ENCODE assay signal across 1 cellular context in the genomic region with DNA sequence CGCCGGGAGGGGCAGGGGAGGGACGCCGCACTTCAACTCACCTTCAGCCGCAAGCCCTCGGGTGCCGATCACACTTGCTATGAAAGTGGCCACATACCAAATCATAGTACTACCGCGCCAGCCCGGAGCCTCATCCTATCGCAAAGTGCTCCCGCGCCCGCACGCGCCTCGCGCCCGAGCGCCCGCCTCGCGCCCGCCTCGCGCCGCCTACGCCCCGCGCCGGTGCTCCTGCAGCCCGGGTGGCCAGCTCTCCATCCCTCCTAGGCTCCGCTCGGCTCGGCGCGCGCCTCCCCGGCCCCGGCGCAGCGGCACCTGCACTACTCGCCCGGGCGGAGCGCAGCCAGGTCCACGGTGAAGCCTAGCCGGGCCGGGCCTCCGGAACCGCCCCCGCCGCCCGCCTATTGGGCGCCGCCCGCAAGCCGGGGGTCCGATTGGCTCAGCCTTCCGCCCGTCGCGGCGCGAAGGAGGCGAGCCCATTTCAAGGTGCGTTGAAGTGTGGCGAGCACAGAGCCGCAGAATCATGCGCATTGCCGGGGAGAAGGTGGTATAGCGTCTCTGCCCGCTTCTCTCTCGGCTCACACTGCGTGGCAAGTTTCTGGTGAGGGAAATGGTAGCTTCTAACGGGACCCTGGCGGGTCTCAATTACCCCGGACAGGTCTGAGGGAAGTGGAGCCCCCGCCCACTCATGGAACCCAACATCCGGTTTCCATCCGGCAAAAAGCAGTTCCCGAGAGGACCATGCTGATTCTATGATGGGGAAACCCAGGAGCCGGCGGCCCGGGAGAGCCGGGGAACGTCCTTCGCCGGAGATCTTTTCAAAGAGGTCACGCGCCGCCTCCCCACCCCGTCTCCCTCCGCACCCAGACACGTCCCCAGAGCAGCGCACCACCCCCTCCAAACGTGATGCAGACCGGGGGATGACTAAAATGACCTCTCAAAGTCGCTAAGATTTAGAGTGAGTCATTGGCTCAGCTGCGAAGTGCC.
A peak's percentile ranks its signal among the peaks of the same experiment; 100 is the strongest.
TF ChIP-seq lines count a peak whose summit lies in the region.

A gene with protein sequence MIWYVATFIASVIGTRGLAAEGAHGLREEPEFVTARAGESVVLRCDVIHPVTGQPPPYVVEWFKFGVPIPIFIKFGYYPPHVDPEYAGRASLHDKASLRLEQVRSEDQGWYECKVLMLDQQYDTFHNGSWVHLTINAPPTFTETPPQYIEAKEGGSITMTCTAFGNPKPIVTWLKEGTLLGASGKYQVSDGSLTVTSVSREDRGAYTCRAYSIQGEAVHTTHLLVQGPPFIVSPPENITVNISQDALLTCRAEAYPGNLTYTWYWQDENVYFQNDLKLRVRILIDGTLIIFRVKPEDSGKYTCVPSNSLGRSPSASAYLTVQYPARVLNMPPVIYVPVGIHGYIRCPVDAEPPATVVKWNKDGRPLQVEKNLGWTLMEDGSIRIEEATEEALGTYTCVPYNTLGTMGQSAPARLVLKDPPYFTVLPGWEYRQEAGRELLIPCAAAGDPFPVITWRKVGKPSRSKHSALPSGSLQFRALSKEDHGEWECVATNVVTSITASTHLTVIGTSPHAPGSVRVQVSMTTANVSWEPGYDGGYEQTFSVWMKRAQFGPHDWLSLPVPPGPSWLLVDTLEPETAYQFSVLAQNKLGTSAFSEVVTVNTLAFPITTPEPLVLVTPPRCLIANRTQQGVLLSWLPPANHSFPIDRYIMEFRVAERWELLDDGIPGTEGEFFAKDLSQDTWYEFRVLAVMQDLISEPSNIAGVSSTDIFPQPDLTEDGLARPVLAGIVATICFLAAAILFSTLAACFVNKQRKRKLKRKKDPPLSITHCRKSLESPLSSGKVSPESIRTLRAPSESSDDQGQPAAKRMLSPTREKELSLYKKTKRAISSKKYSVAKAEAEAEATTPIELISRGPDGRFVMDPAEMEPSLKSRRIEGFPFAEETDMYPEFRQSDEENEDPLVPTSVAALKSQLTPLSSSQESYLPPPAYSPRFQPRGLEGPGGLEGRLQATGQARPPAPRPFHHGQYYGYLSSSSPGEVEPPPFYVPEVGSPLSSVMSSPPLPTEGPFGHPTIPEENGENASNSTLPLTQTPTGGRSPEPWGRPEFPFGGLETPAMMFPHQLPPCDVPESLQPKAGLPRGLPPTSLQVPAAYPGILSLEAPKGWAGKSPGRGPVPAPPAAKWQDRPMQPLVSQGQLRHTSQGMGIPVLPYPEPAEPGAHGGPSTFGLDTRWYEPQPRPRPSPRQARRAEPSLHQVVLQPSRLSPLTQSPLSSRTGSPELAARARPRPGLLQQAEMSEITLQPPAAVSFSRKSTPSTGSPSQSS (N-terminal part only) (minus strand): TSS at position 319 of the 984 bp plus-strand sequence. CDS start 214 bp downstream, at position 105.

TF ChIP-seq in GM23338, 12 proteins besides CTCF, POLR2A, EP300 and RAD21 (continued from another document):
- TF ChIP-seq, protein P1, sequence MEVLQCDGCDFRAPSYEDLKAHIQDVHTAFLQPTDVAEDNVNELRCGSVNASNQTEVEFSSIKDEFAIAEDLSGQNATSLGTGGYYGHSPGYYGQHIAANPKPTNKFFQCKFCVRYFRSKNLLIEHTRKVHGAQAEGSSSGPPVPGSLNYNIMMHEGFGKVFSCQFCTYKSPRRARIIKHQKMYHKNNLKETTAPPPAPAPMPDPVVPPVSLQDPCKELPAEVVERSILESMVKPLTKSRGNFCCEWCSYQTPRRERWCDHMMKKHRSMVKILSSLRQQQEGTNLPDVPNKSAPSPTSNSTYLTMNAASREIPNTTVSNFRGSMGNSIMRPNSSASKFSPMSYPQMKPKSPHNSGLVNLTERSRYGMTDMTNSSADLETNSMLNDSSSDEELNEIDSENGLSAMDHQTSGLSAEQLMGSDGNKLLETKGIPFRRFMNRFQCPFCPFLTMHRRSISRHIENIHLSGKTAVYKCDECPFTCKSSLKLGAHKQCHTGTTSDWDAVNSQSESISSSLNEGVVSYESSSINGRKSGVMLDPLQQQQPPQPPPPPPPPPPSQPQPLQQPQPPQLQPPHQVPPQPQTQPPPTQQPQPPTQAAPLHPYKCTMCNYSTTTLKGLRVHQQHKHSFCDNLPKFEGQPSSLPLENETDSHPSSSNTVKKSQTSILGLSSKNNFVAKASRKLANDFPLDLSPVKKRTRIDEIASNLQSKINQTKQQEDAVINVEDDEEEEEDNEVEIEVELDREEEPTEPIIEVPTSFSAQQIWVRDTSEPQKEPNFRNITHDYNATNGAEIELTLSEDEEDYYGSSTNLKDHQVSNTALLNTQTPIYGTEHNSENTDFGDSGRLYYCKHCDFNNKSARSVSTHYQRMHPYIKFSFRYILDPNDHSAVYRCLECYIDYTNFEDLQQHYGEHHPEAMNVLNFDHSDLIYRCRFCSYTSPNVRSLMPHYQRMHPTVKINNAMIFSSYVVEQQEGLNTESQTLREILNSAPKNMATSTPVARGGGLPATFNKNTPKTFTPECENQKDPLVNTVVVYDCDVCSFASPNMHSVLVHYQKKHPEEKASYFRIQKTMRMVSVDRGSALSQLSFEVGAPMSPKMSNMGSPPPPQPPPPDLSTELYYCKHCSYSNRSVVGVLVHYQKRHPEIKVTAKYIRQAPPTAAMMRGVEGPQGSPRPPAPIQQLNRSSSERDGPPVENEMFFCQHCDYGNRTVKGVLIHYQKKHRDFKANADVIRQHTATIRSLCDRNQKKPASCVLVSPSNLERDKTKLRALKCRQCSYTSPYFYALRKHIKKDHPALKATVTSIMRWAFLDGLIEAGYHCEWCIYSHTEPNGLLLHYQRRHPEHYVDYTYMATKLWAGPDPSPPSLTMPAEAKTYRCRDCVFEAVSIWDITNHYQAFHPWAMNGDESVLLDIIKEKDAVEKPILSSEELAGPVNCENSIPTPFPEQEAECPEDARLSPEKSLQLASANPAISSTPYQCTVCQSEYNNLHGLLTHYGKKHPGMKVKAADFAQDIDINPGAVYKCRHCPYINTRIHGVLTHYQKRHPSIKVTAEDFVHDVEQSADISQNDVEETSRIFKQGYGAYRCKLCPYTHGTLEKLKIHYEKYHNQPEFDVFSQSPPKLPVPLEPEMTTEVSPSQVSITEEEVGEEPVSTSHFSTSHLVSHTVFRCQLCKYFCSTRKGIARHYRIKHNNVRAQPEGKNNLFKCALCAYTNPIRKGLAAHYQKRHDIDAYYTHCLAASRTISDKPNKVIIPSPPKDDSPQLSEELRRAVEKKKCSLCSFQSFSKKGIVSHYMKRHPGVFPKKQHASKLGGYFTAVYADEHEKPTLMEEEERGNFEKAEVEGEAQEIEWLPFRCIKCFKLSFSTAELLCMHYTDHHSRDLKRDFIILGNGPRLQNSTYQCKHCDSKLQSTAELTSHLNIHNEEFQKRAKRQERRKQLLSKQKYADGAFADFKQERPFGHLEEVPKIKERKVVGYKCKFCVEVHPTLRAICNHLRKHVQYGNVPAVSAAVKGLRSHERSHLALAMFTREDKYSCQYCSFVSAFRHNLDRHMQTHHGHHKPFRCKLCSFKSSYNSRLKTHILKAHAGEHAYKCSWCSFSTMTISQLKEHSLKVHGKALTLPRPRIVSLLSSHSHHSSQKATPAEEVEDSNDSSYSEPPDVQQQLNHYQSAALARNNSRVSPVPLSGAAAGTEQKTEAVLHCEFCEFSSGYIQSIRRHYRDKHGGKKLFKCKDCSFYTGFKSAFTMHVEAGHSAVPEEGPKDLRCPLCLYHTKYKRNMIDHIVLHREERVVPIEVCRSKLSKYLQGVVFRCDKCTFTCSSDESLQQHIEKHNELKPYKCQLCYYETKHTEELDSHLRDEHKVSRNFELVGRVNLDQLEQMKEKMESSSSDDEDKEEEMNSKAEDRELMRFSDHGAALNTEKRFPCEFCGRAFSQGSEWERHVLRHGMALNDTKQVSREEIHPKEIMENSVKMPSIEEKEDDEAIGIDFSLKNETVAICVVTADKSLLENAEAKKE (CRISPR knock-in tag; IDR thresholded peaks at IDR 0.05), result no peak
- TF ChIP-seq STAT1 (IDR thresholded peaks at IDR 0.05; ENCODE audit: unreplicated experiment), result no peak
- TF ChIP-seq EZH2 (IDR thresholded peaks at IDR 0.05; ENCODE audit: low read depth, unreplicated experiment), result no peak
- TF ChIP-seq ZNF331 (CRISPR knock-in tag; IDR thresholded peaks at IDR 0.05; ENCODE audit: low read depth), result no peak
- TF ChIP-seq, protein P2, sequence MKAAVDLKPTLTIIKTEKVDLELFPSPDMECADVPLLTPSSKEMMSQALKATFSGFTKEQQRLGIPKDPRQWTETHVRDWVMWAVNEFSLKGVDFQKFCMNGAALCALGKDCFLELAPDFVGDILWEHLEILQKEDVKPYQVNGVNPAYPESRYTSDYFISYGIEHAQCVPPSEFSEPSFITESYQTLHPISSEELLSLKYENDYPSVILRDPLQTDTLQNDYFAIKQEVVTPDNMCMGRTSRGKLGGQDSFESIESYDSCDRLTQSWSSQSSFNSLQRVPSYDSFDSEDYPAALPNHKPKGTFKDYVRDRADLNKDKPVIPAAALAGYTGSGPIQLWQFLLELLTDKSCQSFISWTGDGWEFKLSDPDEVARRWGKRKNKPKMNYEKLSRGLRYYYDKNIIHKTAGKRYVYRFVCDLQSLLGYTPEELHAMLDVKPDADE (IDR thresholded peaks at IDR 0.05), result peak; percentile 56; the same call in 1 of the 2 replicates
- no peak for TF ChIP-seq ZNF114 (CRISPR knock-in tag; IDR thresholded peaks at IDR 0.05)
- TF ChIP-seq NANOG (IDR thresholded peaks at IDR 0.05; ENCODE audit: borderline replicate concordance), result no peak
- TF ChIP-seq POLR2AphosphoS5 (IDR thresholded peaks at IDR 0.05; ENCODE audit: low read depth), result peak; percentile 76
- no peak for TF ChIP-seq JUNB (IDR thresholded peaks at IDR 0.05; ENCODE audit: unreplicated experiment)
- TF ChIP-seq CREB1 (CRISPR knock-in tag; IDR thresholded peaks at IDR 0.05; ENCODE audit: low read depth), result peak; percentile 37
TF ChIP-seq in GM23338: peak in this region for 3.
